In genomic region chr19:5111051-5111450, GRCh38 we compare ENCODE assay signal across 19 cellular contexts.
DNase-seq lines count a peak whose midpoint lies in the region; ATAC-seq and TF ChIP-seq lines count a peak whose summit lies in the region.
"Had no signal": no experiment of that assay in that cellular context is flagged by ENCODE, and none has a peak within 500 bp of the region (broad histone marks: within the 10 kb centered on the region; RNA-seq: fewer than 3 reads in every experiment).

No MANE protein-coding gene starts in this region.

- H3K4me1 Mint-ChIP-seq in GM23338 (peaks cover 48% of the 10 kb centered on the region), endodermal cell (peaks cover 4% of the 10 kb centered on the region)
- H3K4me1 Mint-ChIP-seq: CD14-positive monocyte; CD4-positive, alpha-beta memory T cell had no signal

- TF ChIP-seq CTCF in GM23338 (conservative IDR thresholded peaks at IDR 0.05; ENCODE audit: low read depth in 2 of 2) (no peak), WERI-Rb-1 (IDR thresholded peaks at IDR 0.05; ENCODE audit: low read depth, low read length) (no peak), endodermal cell (conservative IDR thresholded peaks at IDR 0.05) (no peak)

- peaks cover 24% of the 10 kb centered on the region for H3K27me3 Mint-ChIP-seq in GM23338 (ENCODE audit: insufficient read depth, low read depth, poor library complexity)
- H3K27me3 Mint-ChIP-seq in endodermal cell (ENCODE audit: insufficient read depth): no peaks in the 10 kb centered on the region
- H3K27me3 Mint-ChIP-seq: CD4-positive, alpha-beta memory T cell; IgD-negative memory B cell had no signal

- no peak overlapping the region for H2AFZ ChIP-seq in GM23338
- H2AFZ ChIP-seq: GM23248 had no signal

- no peaks in the 10 kb centered on the region for H4K20me1 ChIP-seq in GM23338 (replicated peaks; ENCODE audit: insufficient read depth)

- H3K9me3 ChIP-seq in WERI-Rb-1 (ENCODE audit: severe bottlenecking) (no peaks in the 10 kb centered on the region), endodermal cell (ENCODE audit: control insufficient read depth, low read length) (no peaks in the 10 kb centered on the region)
- H3K9me3 ChIP-seq: A549 had no signal

- no peak overlapping the region for H3K4me3 ChIP-seq in GM23338
- H3K4me3 ChIP-seq in WERI-Rb-1 (ENCODE audit: low read depth, low read length): no peak overlapping the region
- H3K4me3 ChIP-seq in endodermal cell (ENCODE audit: low read length): no peak overlapping the region
- H3K4me3 ChIP-seq: A549, BLaER1, GM23248 had no signal

- 0 out of 2 replicates have a peak, but pooled peaks cover 4% of the 10 kb centered on the region for H3F3A ChIP-seq in GM23338 (replicated peaks; ENCODE audit: low read depth)

- H3K4me3 Mint-ChIP-seq in GM23338 (no peak overlapping the region), endodermal cell (no peak overlapping the region)
- H3K4me3 Mint-ChIP-seq: CD14-positive monocyte; CD4-positive, alpha-beta memory T cell; HFFc6; IgD-negative memory B cell had no signal

- H3K79me2 ChIP-seq in GM23338 (replicated peaks; ENCODE audit: insufficient read depth): no peaks in the 10 kb centered on the region

- H3K36me3 ChIP-seq in GM23338 (ENCODE audit: insufficient read depth): no peaks in the 10 kb centered on the region
- peaks cover 32% of the 10 kb centered on the region for H3K36me3 ChIP-seq in WERI-Rb-1
- peaks cover 2% of the 10 kb centered on the region for H3K36me3 ChIP-seq in endodermal cell (ENCODE audit: control insufficient read depth, insufficient read depth, low read length)

- H3K9me2 ChIP-seq in GM23338 (ENCODE audit: insufficient read depth): no peaks in the 10 kb centered on the region

- H3K36me3 Mint-ChIP-seq in GM23338 (ENCODE audit: low read depth): peaks cover 14% of the 10 kb centered on the region
- H3K36me3 Mint-ChIP-seq in endodermal cell (ENCODE audit: low read depth): peaks cover 21% of the 10 kb centered on the region
- peaks cover 0 to 4% of the 10 kb centered on the region in 2 donors for H3K36me3 Mint-ChIP-seq in activated naive CD4-positive, alpha-beta T cell treated with anti-CD3 and anti-CD28 coated beads, Interleukin-2, amount 50 U/mL, for 72 hours

- peaks cover 5% of the 10 kb centered on the region for H3K9me3 Mint-ChIP-seq in GM23338
- H3K9me3 Mint-ChIP-seq in endodermal cell: no peaks in the 10 kb centered on the region
- peaks cover 0 to 4% of the 10 kb centered on the region in 2 donors for H3K9me3 Mint-ChIP-seq in activated naive CD4-positive, alpha-beta T cell treated with anti-CD3 and anti-CD28 coated beads, Interleukin-2, amount 50 U/mL, for 72 hours
- H3K9me3 Mint-ChIP-seq: IgD-negative memory B cell had no signal

- H3K27me3 ChIP-seq in GM23338 (ENCODE audit: insufficient read depth) (no peaks in the 10 kb centered on the region), WERI-Rb-1 (ENCODE audit: insufficient read depth, low read depth, severe bottlenecking) (no peaks in the 10 kb centered on the region), endodermal cell (ENCODE audit: control insufficient read depth, insufficient read depth, low read length, poor library complexity, severe bottlenecking) (no peaks in the 10 kb centered on the region)
- H3K27me3 ChIP-seq: BLaER1 had no signal

- H3K27ac Mint-ChIP-seq in GM23338 (0 out of 2 replicates have a peak overlapping the region, but pooled peaks have one; percentile 77), endodermal cell (peak overlapping the region; percentile 35)
- no peak overlapping the region for H3K27ac Mint-ChIP-seq in activated naive CD4-positive, alpha-beta T cell treated with anti-CD3 and anti-CD28 coated beads, Interleukin-2, amount 50 U/mL, for 72 hours
- H3K27ac Mint-ChIP-seq: CD14-positive monocyte; CD4-positive, alpha-beta memory T cell; HFFc6 had no signal

- DNase-seq in GM23338 (ENCODE audit: low spot score) (no peak), WERI-Rb-1 (peak; percentile 71), endodermal cell (no peak), RKO (ENCODE audit: low spot score) (no peak), NCI-H1694 (lab: John Stamatoyannopoulos, UW) (no peak)
- DNase-seq in activated naive CD4-positive, alpha-beta T cell treated with anti-CD3 and anti-CD28 coated beads, Interleukin-2, amount 50 U/mL, for 72 hours (ENCODE audit: low spot score in 2 of 2): no peak
- DNase-seq: DMS153, DMS79, GDM1, GM23248, H7, HFFc6, KG1 had no signal

- H3K4me1 ChIP-seq in GM23338 (ENCODE audit: insufficient read depth) (no peaks in the 10 kb centered on the region; the same call in 1 of the 2 replicates), endodermal cell (ENCODE audit: control insufficient read depth, insufficient read depth, low read length) (no peaks in the 10 kb centered on the region)
- H3K4me1 ChIP-seq: A549, BLaER1 had no signal

- H3K27ac ChIP-seq in GM23338 (ENCODE audit: low read depth) (no peak overlapping the region), WERI-Rb-1 (peak overlapping the region; percentile 5; the same call in 1 of the 2 replicates), endodermal cell (ENCODE audit: low read depth, low read length) (no peak overlapping the region)
- H3K27ac ChIP-seq: A549, BLaER1, GM23248 had no signal

- H3K9ac ChIP-seq in endodermal cell (ENCODE audit: extremely low read depth, low read length, poor library complexity, severe bottlenecking): no peak overlapping the region
- H3K9ac ChIP-seq: BLaER1, GM23248 had no signal

- ATAC-seq in GM23338: no peak
- ATAC-seq in activated naive CD4-positive, alpha-beta T cell treated with anti-CD3 and anti-CD28 coated beads, Interleukin-2, amount 50 U/mL, for 72 hours: no peak
- ATAC-seq: A549, HCT116 had no signal

- no peak overlapping the region for H3K4me2 ChIP-seq in GM23338
- H3K4me2 ChIP-seq: A549, BLaER1 had no signal

- 95% methylated on average over 15 to 21 of the region's 21 CpGs for WGBS in endodermal cell (ENCODE audit: insufficient coverage in 1 of 2, insufficient read length in 1 of 2), 2 experiments

TF ChIP-seq in GM23338, 12 proteins besides CTCF, POLR2A, EP300 and RAD21 (continues in another document):
- TF ChIP-seq, protein P1, sequence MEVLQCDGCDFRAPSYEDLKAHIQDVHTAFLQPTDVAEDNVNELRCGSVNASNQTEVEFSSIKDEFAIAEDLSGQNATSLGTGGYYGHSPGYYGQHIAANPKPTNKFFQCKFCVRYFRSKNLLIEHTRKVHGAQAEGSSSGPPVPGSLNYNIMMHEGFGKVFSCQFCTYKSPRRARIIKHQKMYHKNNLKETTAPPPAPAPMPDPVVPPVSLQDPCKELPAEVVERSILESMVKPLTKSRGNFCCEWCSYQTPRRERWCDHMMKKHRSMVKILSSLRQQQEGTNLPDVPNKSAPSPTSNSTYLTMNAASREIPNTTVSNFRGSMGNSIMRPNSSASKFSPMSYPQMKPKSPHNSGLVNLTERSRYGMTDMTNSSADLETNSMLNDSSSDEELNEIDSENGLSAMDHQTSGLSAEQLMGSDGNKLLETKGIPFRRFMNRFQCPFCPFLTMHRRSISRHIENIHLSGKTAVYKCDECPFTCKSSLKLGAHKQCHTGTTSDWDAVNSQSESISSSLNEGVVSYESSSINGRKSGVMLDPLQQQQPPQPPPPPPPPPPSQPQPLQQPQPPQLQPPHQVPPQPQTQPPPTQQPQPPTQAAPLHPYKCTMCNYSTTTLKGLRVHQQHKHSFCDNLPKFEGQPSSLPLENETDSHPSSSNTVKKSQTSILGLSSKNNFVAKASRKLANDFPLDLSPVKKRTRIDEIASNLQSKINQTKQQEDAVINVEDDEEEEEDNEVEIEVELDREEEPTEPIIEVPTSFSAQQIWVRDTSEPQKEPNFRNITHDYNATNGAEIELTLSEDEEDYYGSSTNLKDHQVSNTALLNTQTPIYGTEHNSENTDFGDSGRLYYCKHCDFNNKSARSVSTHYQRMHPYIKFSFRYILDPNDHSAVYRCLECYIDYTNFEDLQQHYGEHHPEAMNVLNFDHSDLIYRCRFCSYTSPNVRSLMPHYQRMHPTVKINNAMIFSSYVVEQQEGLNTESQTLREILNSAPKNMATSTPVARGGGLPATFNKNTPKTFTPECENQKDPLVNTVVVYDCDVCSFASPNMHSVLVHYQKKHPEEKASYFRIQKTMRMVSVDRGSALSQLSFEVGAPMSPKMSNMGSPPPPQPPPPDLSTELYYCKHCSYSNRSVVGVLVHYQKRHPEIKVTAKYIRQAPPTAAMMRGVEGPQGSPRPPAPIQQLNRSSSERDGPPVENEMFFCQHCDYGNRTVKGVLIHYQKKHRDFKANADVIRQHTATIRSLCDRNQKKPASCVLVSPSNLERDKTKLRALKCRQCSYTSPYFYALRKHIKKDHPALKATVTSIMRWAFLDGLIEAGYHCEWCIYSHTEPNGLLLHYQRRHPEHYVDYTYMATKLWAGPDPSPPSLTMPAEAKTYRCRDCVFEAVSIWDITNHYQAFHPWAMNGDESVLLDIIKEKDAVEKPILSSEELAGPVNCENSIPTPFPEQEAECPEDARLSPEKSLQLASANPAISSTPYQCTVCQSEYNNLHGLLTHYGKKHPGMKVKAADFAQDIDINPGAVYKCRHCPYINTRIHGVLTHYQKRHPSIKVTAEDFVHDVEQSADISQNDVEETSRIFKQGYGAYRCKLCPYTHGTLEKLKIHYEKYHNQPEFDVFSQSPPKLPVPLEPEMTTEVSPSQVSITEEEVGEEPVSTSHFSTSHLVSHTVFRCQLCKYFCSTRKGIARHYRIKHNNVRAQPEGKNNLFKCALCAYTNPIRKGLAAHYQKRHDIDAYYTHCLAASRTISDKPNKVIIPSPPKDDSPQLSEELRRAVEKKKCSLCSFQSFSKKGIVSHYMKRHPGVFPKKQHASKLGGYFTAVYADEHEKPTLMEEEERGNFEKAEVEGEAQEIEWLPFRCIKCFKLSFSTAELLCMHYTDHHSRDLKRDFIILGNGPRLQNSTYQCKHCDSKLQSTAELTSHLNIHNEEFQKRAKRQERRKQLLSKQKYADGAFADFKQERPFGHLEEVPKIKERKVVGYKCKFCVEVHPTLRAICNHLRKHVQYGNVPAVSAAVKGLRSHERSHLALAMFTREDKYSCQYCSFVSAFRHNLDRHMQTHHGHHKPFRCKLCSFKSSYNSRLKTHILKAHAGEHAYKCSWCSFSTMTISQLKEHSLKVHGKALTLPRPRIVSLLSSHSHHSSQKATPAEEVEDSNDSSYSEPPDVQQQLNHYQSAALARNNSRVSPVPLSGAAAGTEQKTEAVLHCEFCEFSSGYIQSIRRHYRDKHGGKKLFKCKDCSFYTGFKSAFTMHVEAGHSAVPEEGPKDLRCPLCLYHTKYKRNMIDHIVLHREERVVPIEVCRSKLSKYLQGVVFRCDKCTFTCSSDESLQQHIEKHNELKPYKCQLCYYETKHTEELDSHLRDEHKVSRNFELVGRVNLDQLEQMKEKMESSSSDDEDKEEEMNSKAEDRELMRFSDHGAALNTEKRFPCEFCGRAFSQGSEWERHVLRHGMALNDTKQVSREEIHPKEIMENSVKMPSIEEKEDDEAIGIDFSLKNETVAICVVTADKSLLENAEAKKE (CRISPR knock-in tag; IDR thresholded peaks at IDR 0.05): no peak
- no peak for TF ChIP-seq POLR2AphosphoS5 (IDR thresholded peaks at IDR 0.05; ENCODE audit: low read depth)
- no peak for TF ChIP-seq STAT1 (IDR thresholded peaks at IDR 0.05; ENCODE audit: unreplicated experiment)
- TF ChIP-seq ZNF114 (CRISPR knock-in tag; IDR thresholded peaks at IDR 0.05): no peak
- TF ChIP-seq EZH2phosphoT487 (IDR thresholded peaks at IDR 0.05; ENCODE audit: unreplicated experiment): no peak
- TF ChIP-seq CREB1 (CRISPR knock-in tag; IDR thresholded peaks at IDR 0.05; ENCODE audit: low read depth): no peak
- TF ChIP-seq EZH2 (IDR thresholded peaks at IDR 0.05; ENCODE audit: low read depth, unreplicated experiment): no peak

Comparison
In these comparisons a context has a peak if more than half of its experiments do, and no peak if none do; other contexts are left out.
1. H3K27ac Mint-ChIP-seq: peak in GM23338 (single experiment) and endodermal cell (single experiment); none in activated naive CD4-positive, alpha-beta T cell treated with anti-CD3 and anti-CD28 coated beads, Interleukin-2, amount 50 U/mL, for 72 hours (0 of 2).